1 cellular context compared by ENCODE assay signal in genomic region chr21:32298148-32298559, GRCh38.
TF ChIP-seq lines count a peak whose summit lies in the region.

No MANE protein-coding gene starts in this region.

TF ChIP-seq in liver, 16 proteins besides CTCF, POLR2A, EP300 and RAD21 (continued from another document):
- TF ChIP-seq REST (IDR thresholded peaks at IDR 0.05) = no peak
- peak; percentile 34 for TF ChIP-seq ZBTB33 (IDR thresholded peaks at IDR 0.05)
- no peak for TF ChIP-seq EGR1 (IDR thresholded peaks at IDR 0.05; ENCODE audit: low read depth in 2 of 2)
- TF ChIP-seq SP1 (IDR thresholded peaks at IDR 0.05) = no peak
- TF ChIP-seq MAX (IDR thresholded peaks at IDR 0.05) = no peak
- no peak for TF ChIP-seq NR2F2 (IDR thresholded peaks at IDR 0.05)
- peak; percentile 24 for TF ChIP-seq YY1 (IDR thresholded peaks at IDR 0.05)
